Comparison of ENCODE assay signal across 1 cellular context in the genomic region with DNA sequence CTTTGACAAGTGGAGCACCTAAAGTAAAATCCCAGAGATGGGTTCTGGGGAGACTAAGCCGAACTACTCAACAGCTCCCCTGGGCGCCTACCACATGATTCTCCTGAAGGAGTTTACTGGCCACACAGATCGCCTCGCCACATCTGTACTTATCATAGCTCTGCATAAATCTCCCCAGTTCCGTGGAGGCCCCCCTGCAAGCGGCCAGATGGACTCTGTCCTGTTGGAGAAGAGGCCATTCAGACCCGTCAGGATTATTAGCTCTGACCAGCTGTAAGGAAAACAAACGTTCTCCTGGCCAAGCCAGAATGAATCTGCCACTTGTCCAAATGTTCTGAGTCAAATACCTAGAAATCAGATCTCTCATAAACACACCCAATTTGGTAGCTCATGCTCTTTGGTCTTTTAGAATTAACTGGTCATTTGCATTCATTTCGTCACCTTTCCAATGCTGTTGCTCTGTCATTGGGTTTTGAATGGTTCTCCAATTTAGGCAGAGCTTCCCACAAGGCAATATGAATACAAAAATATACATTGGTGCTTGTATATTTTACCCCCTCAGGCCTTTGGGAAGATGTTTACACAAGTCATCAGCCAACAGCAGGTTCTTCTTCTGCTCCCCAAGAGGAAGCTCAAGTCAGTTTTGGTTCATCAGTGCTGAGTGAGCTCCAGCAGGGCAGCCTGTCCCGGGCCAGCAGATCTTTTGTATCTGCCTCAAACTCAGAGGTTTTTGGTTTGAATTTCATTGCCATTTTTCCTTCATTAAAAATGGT.
TF ChIP-seq lines count a peak whose summit lies in the region.

No MANE protein-coding gene starts in this region.

TF ChIP-seq in K562, 482 proteins besides CTCF, POLR2A, EP300 and RAD21:
- TF ChIP-seq ZBTB8A (IDR thresholded peaks at IDR 0.05; ENCODE audit: partially characterized antibody) = no peak
- TF ChIP-seq DACH1 (IDR thresholded peaks at IDR 0.05; ENCODE audit: partially characterized antibody) = no peak
- no peak for TF ChIP-seq NR2C2 (CRISPR knock-in tag; IDR thresholded peaks at IDR 0.05)
- TF ChIP-seq NR2C2 (tag; IDR thresholded peaks at IDR 0.05) = peak; percentile 13; the same call in 1 of the 2 replicates
- TF ChIP-seq GABPB1 (CRISPR knock-in tag; IDR thresholded peaks at IDR 0.05) = no peak
- no peak for TF ChIP-seq ZNF197 (CRISPR knock-in tag; IDR thresholded peaks at IDR 0.05; ENCODE audit: low read depth)
- no peak for TF ChIP-seq DMBX1 (CRISPR knock-in tag; IDR thresholded peaks at IDR 0.05; ENCODE audit: borderline replicate concordance)
- TF ChIP-seq, protein P1, sequence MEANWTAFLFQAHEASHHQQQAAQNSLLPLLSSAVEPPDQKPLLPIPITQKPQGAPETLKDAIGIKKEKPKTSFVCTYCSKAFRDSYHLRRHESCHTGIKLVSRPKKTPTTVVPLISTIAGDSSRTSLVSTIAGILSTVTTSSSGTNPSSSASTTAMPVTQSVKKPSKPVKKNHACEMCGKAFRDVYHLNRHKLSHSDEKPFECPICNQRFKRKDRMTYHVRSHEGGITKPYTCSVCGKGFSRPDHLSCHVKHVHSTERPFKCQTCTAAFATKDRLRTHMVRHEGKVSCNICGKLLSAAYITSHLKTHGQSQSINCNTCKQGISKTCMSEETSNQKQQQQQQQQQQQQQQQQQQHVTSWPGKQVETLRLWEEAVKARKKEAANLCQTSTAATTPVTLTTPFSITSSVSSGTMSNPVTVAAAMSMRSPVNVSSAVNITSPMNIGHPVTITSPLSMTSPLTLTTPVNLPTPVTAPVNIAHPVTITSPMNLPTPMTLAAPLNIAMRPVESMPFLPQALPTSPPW (CRISPR knock-in tag; IDR thresholded peaks at IDR 0.05) = peak; percentile 88
- TF ChIP-seq ZNF584 (CRISPR knock-in tag; IDR thresholded peaks at IDR 0.05; ENCODE audit: low read depth) = no peak
- TF ChIP-seq, protein P2, sequence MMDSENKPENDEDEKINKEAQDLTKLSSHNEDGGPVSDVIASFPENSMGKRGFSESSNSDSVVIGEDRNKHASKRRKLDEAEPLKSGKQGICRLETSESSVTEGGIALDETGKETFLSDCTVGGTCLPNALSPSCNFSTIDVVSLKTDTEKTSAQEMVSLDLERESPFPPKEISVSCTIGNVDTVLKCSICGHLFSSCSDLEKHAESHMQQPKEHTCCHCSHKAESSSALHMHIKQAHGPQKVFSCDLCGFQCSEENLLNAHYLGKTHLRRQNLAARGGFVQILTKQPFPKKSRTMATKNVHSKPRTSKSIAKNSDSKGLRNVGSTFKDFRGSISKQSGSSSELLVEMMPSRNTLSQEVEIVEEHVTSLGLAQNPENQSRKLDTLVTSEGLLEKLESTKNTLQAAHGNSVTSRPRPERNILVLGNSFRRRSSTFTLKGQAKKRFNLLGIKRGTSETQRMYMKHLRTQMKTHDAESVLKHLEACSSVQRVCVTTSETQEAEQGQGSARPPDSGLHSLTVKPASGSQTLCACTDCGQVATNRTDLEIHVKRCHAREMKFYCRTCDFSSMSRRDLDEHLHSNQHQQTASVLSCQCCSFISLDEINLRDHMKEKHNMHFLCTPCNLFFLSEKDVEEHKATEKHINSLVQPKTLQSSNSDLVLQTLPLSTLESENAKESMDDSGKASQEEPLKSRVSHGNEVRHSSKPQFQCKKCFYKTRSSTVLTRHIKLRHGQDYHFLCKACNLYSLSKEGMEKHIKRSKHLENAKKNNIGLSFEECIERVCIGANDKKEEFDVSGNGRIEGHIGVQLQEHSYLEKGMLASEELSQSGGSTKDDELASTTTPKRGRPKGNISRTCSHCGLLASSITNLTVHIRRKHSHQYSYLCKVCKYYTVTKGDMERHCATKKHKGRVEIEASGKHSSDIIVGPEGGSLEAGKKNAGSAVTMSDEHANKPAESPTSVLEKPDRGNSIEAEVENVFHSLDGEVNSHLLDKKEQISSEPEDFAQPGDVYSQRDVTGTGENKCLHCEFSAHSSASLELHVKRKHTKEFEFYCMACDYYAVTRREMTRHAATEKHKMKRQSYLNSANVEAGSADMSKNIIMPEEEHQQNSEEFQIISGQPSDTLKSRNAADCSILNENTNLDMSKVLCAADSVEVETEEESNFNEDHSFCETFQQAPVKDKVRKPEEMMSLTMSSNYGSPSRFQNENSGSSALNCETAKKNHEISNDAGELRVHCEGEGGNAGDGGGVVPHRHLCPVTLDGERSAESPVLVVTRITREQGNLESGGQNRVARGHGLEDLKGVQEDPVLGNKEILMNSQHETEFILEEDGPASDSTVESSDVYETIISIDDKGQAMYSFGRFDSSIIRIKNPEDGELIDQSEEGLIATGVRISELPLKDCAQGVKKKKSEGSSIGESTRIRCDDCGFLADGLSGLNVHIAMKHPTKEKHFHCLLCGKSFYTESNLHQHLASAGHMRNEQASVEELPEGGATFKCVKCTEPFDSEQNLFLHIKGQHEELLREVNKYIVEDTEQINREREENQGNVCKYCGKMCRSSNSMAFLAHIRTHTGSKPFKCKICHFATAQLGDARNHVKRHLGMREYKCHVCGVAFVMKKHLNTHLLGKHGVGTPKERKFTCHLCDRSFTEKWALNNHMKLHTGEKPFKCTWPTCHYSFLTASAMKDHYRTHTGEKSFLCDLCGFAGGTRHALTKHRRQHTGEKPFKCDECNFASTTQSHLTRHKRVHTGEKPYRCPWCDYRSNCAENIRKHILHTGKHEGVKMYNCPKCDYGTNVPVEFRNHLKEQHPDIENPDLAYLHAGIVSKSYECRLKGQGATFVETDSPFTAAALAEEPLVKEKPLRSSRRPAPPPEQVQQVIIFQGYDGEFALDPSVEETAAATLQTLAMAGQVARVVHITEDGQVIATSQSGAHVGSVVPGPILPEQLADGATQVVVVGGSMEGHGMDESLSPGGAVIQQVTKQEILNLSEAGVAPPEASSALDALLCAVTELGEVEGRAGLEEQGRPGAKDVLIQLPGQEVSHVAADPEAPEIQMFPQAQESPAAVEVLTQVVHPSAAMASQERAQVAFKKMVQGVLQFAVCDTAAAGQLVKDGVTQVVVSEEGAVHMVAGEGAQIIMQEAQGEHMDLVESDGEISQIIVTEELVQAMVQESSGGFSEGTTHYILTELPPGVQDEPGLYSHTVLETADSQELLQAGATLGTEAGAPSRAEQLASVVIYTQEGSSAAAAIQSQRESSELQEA (IDR thresholded peaks at IDR 0.05; ENCODE audit: low read depth) = no peak
- TF ChIP-seq ZNF134 (CRISPR knock-in tag; conservative IDR thresholded peaks at IDR 0.05) = no peak
- TF ChIP-seq ZNF766 (CRISPR knock-in tag; conservative IDR thresholded peaks at IDR 0.05) = peak; percentile 55; the same call in 1 of the 2 replicates
- TF ChIP-seq BDP1 (IDR thresholded peaks at IDR 0.05; ENCODE audit: insufficient read depth, insufficient read length) = no peak
- TF ChIP-seq NR2F6 (CRISPR knock-in tag; IDR thresholded peaks at IDR 0.05) = no peak
- no peak for TF ChIP-seq TAF9B (IDR thresholded peaks at IDR 0.05; ENCODE audit: partially characterized antibody)
- TF ChIP-seq POLR2G (IDR thresholded peaks at IDR 0.05; ENCODE audit: low read depth, low read length) = no peak
- peak; percentile 41; the same call in 1 of the 2 replicates for TF ChIP-seq TEAD4 (IDR thresholded peaks at IDR 0.05; ENCODE audit: low read length)
- no peak for TF ChIP-seq TEAD4 (CRISPR knock-in tag; IDR thresholded peaks at IDR 0.05; ENCODE audit: borderline replicate concordance)
- TF ChIP-seq ZNF224 (CRISPR knock-in tag; IDR thresholded peaks at IDR 0.05) = no peak
- TF ChIP-seq, protein P3, sequence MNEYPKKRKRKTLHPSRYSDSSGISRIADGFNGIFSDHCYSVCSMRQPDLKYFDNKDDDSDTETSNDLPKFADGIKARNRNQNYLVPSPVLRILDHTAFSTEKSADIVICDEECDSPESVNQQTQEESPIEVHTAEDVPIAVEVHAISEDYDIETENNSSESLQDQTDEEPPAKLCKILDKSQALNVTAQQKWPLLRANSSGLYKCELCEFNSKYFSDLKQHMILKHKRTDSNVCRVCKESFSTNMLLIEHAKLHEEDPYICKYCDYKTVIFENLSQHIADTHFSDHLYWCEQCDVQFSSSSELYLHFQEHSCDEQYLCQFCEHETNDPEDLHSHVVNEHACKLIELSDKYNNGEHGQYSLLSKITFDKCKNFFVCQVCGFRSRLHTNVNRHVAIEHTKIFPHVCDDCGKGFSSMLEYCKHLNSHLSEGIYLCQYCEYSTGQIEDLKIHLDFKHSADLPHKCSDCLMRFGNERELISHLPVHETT (CRISPR knock-in tag; conservative IDR thresholded peaks at IDR 0.05 in 1 of 2, IDR thresholded peaks at IDR 0.05 in 1 of 2) = peak in 1 of 2 experiments; percentile 29; a peak in 1 of 4 replicates
- no peak for TF ChIP-seq TFAM (CRISPR knock-in tag; conservative IDR thresholded peaks at IDR 0.05)
- TF ChIP-seq ZNF668 (CRISPR knock-in tag; IDR thresholded peaks at IDR 0.05) = no peak
- TF ChIP-seq, protein P4, sequence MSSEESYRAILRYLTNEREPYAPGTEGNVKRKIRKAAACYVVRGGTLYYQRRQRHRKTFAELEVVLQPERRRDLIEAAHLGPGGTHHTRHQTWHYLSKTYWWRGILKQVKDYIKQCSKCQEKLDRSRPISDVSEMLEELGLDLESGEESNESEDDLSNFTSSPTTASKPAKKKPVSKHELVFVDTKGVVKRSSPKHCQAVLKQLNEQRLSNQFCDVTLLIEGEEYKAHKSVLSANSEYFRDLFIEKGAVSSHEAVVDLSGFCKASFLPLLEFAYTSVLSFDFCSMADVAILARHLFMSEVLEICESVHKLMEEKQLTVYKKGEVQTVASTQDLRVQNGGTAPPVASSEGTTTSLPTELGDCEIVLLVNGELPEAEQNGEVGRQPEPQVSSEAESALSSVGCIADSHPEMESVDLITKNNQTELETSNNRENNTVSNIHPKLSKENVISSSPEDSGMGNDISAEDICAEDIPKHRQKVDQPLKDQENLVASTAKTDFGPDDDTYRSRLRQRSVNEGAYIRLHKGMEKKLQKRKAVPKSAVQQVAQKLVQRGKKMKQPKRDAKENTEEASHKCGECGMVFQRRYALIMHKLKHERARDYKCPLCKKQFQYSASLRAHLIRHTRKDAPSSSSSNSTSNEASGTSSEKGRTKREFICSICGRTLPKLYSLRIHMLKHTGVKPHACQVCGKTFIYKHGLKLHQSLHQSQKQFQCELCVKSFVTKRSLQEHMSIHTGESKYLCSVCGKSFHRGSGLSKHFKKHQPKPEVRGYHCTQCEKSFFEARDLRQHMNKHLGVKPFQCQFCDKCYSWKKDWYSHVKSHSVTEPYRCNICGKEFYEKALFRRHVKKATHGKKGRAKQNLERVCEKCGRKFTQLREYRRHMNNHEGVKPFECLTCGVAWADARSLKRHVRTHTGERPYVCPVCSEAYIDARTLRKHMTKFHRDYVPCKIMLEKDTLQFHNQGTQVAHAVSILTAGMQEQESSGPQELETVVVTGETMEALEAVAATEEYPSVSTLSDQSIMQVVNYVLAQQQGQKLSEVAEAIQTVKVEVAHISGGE (CRISPR knock-in tag; IDR thresholded peaks at IDR 0.05) = peak in 1 of 3 experiments; percentile 33; a peak in 1 of 6 replicates
- TF ChIP-seq, protein P5, sequence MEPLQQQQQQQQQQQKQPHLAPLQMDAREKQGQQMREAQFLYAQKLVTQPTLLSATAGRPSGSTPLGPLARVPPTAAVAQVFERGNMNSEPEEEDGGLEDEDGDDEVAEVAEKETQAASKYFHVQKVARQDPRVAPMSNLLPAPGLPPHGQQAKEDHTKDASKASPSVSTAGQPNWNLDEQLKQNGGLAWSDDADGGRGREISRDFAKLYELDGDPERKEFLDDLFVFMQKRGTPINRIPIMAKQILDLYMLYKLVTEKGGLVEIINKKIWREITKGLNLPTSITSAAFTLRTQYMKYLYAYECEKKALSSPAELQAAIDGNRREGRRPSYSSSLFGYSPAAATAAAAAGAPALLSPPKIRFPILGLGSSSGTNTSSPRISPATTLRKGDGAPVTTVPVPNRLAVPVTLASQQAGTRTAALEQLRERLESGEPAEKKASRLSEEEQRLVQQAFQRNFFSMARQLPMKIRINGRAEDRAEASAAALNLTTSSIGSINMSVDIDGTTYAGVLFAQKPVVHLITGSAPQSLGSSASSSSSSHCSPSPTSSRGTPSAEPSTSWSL (CRISPR knock-in tag; IDR thresholded peaks at IDR 0.05; ENCODE audit: borderline replicate concordance) = no peak
- no peak for TF ChIP-seq ZNF583 (CRISPR knock-in tag; IDR thresholded peaks at IDR 0.05)
- TF ChIP-seq ZNF165 (CRISPR knock-in tag; IDR thresholded peaks at IDR 0.05; ENCODE audit: borderline replicate concordance) = no peak
- TF ChIP-seq, protein P6, sequence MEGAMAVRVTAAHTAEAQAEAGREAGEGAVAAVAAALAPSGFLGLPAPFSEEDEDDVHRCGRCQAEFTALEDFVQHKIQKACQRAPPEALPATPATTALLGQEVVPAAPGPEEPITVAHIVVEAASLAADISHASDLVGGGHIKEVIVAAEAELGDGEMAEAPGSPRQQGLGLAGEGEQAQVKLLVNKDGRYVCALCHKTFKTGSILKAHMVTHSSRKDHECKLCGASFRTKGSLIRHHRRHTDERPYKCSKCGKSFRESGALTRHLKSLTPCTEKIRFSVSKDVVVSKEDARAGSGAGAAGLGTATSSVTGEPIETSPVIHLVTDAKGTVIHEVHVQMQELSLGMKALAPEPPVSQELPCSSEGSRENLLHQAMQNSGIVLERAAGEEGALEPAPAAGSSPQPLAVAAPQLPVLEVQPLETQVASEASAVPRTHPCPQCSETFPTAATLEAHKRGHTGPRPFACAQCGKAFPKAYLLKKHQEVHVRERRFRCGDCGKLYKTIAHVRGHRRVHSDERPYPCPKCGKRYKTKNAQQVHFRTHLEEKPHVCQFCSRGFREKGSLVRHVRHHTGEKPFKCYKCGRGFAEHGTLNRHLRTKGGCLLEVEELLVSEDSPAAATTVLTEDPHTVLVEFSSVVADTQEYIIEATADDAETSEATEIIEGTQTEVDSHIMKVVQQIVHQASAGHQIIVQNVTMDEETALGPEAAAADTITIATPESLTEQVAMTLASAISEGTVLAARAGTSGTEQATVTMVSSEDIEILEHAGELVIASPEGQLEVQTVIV (CRISPR knock-in tag; IDR thresholded peaks at IDR 0.05; ENCODE audit: borderline replicate concordance) = no peak
- TF ChIP-seq, protein P7, sequence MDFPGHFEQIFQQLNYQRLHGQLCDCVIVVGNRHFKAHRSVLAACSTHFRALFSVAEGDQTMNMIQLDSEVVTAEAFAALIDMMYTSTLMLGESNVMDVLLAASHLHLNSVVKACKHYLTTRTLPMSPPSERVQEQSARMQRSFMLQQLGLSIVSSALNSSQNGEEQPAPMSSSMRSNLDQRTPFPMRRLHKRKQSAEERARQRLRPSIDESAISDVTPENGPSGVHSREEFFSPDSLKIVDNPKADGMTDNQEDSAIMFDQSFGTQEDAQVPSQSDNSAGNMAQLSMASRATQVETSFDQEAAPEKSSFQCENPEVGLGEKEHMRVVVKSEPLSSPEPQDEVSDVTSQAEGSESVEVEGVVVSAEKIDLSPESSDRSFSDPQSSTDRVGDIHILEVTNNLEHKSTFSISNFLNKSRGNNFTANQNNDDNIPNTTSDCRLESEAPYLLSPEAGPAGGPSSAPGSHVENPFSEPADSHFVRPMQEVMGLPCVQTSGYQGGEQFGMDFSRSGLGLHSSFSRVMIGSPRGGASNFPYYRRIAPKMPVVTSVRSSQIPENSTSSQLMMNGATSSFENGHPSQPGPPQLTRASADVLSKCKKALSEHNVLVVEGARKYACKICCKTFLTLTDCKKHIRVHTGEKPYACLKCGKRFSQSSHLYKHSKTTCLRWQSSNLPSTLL (IDR thresholded peaks at IDR 0.05) = no peak
- TF ChIP-seq NFATC3 (IDR thresholded peaks at IDR 0.05) = no peak
